ENCODE assay signal across 11 cellular contexts in genomic region chr19:33798701-33799111, GRCh38. TPM values are rescaled to one million over a fixed set of nuclear protein-coding genes. Genes with fewer than 3 reads are reported as not detected.
A peak's percentile ranks its signal among the peaks of the same experiment; 100 is the strongest.
DNase-seq lines count a peak whose midpoint lies in the region; ATAC-seq, FAIRE-seq and TF ChIP-seq lines count a peak whose summit lies in the region.
"Had no signal": no experiment of that assay in that cellular context is flagged by ENCODE, and none has a peak within 500 bp of the region (broad histone marks: within the 10 kb centered on the region; RNA-seq: fewer than 3 reads in every experiment).

No MANE protein-coding gene starts in this region.

- BruUV-seq in K562 (replicated peaks; lab: Mats Ljungman, UMichigan), result no TSS peak

- DNase-seq in GM03348 (ENCODE audit: low spot score) (peak; percentile 54), K562 (ENCODE audit: extremely low read depth in 1 of 4, low spot score in 3 of 4) (no peak), skeletal muscle cell (ENCODE audit: low read depth) (no peak), NCI-H2029 treated with DMSO at 0.1 percent for 48 hours (lab: John Stamatoyannopoulos, UW) (no peak), substantia nigra (lab: John Stamatoyannopoulos, UW) (no peak)
- DNase-seq in stimulated activated CD4-positive, alpha-beta T cell treated with anti-CD3 and anti-CD28 coated beads, Interleukin-4, amount 100 ng/mL, for 1 hour, result no peak
- DNase-seq: NCI-H1930 had no signal

- intact Hi-C loops in K562 (cut with micrococcal nuclease), result no loop called here

- POLR2A ChIA-PET in K562 (lab: Yijun Ruan, JAX), result interaction anchor here (0.6 to 1.4 kb wide), 4 partner anchors 14 to 165 kb away, joined by 3 to 4 read pairs (median 3); no protein-coding TSS in a partner anchor

- no peaks in the 10 kb centered on the region for H3K9me1 ChIP-seq in K562 (ENCODE audit: control insufficient read depth, insufficient read depth, low read length)

- no peak overlapping the region for H2AFZ ChIP-seq in K562 (ENCODE audit: low read depth, low read length)

- WGBS in K562 (ENCODE audit: insufficient coverage, low coverage, missing lambda C conversion rate), result 92% methylated on average over 10 of the region's 10 CpGs

- in situ Hi-C loops in K562 (cut with MboI), result no loop called here

- no peak for TF ChIP-seq RAD21 in K562 (CRISPR knock-in tag; conservative IDR thresholded peaks at IDR 0.05 in 1 of 2, IDR thresholded peaks at IDR 0.05 in 1 of 2)

- no peak for FAIRE-seq in K562 (lab: Jason Lieb, UNC)
- FAIRE-seq: GM12891, TTC549 had no signal

- no peaks in the 10 kb centered on the region for H4K20me1 ChIP-seq in K562 (replicated peaks; ENCODE audit: control insufficient read depth, insufficient read depth, low read length)

- peaks cover 47% of the 10 kb centered on the region; the same call in 1 of the 3 replicates for H3K36me3 ChIP-seq in K562 (ENCODE audit: control insufficient read depth, insufficient read depth, low read length)

- no peak overlapping the region for H3K4me3 ChIP-seq in K562
- peak overlapping the region; percentile 92 for H3K4me3 ChIP-seq in iPS-18c (ENCODE audit: insufficient read depth, low read depth, low read length)
- H3K4me3 ChIP-seq in skeletal muscle cell (ENCODE audit: low read depth, low read length), result peak overlapping the region; percentile 78

- peak overlapping the region; percentile 58; the same call in 1 of the 2 replicates for H3K4me2 ChIP-seq in K562 (ENCODE audit: insufficient read depth, low read length)

- peaks cover 0 to 39% of the 10 kb centered on the region in 2 experiments; a peak in 2 of 5 replicates for H3K4me1 ChIP-seq in K562 (replicated peaks in 1 of 2; ENCODE audit: control insufficient read depth in 2 of 2, insufficient read depth in 2 of 2, low read length in 2 of 2)

- CTCF ChIA-PET in K562 (lab: Yijun Ruan, JAX; ENCODE audit: low intra/inter-chr PET ratio), result no interaction called here

- no peaks in the 10 kb centered on the region for H3K9me3 ChIP-seq in K562 (replicated peaks; ENCODE audit: control insufficient read depth, insufficient read depth, low read depth, low read length)
- H3K9me3 ChIP-seq in iPS-18c (ENCODE audit: control insufficient read depth, insufficient read depth, low read length), result peaks cover 3% of the 10 kb centered on the region

- no peaks in the 10 kb centered on the region; a peak in 1 of 5 replicates for H3K27me3 ChIP-seq in K562 (ENCODE audit: control insufficient read depth in 2 of 2, insufficient read depth in 2 of 2, low read length in 2 of 2)

- no peak overlapping the region for H3K27ac ChIP-seq in K562 (ENCODE audit: extremely low read depth, low read depth, low read length)
- H3K27ac ChIP-seq in substantia nigra (ENCODE audit: low read depth, low read length, poor library complexity, severe bottlenecking), result no peak overlapping the region

- ATAC-seq in K562, result no peak
- ATAC-seq in HG03457 (IDR thresholded peaks at IDR 0.05; ENCODE audit: unreplicated experiment), result no peak

- TF ChIP-seq CTCF in K562 (IDR thresholded peaks at IDR 0.05 in 2 of 3, conservative IDR thresholded peaks at IDR 0.05 in 1 of 3; ENCODE audit: insufficient read depth in 2 of 3, low read depth in 1 of 3, low read length in 3 of 3), result no peak

- no peak for TF ChIP-seq POLR2A in K562 (conservative IDR thresholded peaks at IDR 0.05)

- peak overlapping the region in 1 of 2 experiments; percentile 76; a peak in 2 of 4 replicates for H3K9ac ChIP-seq in K562 (ENCODE audit: insufficient read depth in 1 of 2, low read depth in 2 of 2, low read length in 2 of 2)

- no peak for TF ChIP-seq EP300 in K562 (IDR thresholded peaks at IDR 0.05; ENCODE audit: low read length)

- peaks cover 5% of the 10 kb centered on the region; the same call in 1 of the 3 replicates for H3K79me2 ChIP-seq in K562 (ENCODE audit: control insufficient read depth, insufficient read depth, low read length)

TF ChIP-seq in K562, 482 proteins besides CTCF, POLR2A, EP300 and RAD21 (continues in another document):
- TF ChIP-seq, protein P1, sequence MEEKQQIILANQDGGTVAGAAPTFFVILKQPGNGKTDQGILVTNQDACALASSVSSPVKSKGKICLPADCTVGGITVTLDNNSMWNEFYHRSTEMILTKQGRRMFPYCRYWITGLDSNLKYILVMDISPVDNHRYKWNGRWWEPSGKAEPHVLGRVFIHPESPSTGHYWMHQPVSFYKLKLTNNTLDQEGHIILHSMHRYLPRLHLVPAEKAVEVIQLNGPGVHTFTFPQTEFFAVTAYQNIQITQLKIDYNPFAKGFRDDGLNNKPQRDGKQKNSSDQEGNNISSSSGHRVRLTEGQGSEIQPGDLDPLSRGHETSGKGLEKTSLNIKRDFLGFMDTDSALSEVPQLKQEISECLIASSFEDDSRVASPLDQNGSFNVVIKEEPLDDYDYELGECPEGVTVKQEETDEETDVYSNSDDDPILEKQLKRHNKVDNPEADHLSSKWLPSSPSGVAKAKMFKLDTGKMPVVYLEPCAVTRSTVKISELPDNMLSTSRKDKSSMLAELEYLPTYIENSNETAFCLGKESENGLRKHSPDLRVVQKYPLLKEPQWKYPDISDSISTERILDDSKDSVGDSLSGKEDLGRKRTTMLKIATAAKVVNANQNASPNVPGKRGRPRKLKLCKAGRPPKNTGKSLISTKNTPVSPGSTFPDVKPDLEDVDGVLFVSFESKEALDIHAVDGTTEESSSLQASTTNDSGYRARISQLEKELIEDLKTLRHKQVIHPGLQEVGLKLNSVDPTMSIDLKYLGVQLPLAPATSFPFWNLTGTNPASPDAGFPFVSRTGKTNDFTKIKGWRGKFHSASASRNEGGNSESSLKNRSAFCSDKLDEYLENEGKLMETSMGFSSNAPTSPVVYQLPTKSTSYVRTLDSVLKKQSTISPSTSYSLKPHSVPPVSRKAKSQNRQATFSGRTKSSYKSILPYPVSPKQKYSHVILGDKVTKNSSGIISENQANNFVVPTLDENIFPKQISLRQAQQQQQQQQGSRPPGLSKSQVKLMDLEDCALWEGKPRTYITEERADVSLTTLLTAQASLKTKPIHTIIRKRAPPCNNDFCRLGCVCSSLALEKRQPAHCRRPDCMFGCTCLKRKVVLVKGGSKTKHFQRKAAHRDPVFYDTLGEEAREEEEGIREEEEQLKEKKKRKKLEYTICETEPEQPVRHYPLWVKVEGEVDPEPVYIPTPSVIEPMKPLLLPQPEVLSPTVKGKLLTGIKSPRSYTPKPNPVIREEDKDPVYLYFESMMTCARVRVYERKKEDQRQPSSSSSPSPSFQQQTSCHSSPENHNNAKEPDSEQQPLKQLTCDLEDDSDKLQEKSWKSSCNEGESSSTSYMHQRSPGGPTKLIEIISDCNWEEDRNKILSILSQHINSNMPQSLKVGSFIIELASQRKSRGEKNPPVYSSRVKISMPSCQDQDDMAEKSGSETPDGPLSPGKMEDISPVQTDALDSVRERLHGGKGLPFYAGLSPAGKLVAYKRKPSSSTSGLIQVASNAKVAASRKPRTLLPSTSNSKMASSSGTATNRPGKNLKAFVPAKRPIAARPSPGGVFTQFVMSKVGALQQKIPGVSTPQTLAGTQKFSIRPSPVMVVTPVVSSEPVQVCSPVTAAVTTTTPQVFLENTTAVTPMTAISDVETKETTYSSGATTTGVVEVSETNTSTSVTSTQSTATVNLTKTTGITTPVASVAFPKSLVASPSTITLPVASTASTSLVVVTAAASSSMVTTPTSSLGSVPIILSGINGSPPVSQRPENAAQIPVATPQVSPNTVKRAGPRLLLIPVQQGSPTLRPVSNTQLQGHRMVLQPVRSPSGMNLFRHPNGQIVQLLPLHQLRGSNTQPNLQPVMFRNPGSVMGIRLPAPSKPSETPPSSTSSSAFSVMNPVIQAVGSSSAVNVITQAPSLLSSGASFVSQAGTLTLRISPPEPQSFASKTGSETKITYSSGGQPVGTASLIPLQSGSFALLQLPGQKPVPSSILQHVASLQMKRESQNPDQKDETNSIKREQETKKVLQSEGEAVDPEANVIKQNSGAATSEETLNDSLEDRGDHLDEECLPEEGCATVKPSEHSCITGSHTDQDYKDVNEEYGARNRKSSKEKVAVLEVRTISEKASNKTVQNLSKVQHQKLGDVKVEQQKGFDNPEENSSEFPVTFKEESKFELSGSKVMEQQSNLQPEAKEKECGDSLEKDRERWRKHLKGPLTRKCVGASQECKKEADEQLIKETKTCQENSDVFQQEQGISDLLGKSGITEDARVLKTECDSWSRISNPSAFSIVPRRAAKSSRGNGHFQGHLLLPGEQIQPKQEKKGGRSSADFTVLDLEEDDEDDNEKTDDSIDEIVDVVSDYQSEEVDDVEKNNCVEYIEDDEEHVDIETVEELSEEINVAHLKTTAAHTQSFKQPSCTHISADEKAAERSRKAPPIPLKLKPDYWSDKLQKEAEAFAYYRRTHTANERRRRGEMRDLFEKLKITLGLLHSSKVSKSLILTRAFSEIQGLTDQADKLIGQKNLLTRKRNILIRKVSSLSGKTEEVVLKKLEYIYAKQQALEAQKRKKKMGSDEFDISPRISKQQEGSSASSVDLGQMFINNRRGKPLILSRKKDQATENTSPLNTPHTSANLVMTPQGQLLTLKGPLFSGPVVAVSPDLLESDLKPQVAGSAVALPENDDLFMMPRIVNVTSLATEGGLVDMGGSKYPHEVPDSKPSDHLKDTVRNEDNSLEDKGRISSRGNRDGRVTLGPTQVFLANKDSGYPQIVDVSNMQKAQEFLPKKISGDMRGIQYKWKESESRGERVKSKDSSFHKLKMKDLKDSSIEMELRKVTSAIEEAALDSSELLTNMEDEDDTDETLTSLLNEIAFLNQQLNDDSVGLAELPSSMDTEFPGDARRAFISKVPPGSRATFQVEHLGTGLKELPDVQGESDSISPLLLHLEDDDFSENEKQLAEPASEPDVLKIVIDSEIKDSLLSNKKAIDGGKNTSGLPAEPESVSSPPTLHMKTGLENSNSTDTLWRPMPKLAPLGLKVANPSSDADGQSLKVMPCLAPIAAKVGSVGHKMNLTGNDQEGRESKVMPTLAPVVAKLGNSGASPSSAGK (IDR thresholded peaks at IDR 0.05), result no peak

RNA-seq across cellular contexts. Expression of gene KCTD15, which starts 2.0 kb away (rescaled TPM):
- 22.8 and 48.8 TPM in 2 replicates for total RNA-seq in K562 (2011; cell fraction: chromatin; rRNA removed; ENCODE audit: low replicate concordance)
- total RNA-seq in K562 (2011; cell fraction: nucleolus; rRNA removed), result 33.6 and 36.5 TPM in 2 replicates
- total RNA-seq in K562 (2011; cell fraction: nucleoplasm; rRNA removed), result 23.7 and 24.2 TPM in 2 replicates
- total RNA-seq in K562 (2014; rRNA removed) (42.0 and 46.5 TPM in 2 replicates), K562 (2014; rRNA removed; fragmentation: Illumina TruSeq; extraction: Trizol) (6.0 and 6.7 TPM in 2 replicates), K562 (2015; rRNA removed; fragmentation: Illumina TruSeq; extraction: Trizol) (11.8 and 14.4 TPM in 2 replicates), K562 (2021) (26.5 and 29.7 TPM in 2 replicates)
- polyA plus RNA-seq in K562 (2011; rRNA removed) (14.2 and 19.8 TPM in 2 replicates), K562 (2014; fragmentation: Illumina TruSeq; extraction: Trizol) (10.1 and 25.5 TPM in 2 replicates), K562 (2014; fragmentation: Nextera tagmentation; extraction: Ambion mirVana) (1 to 10 TPM; 1.7 TPM), K562 (2014; rRNA removed) (31.2 and 49.0 TPM in 2 replicates)
- 25.0 and 63.1 TPM in 2 replicates for polyA plus RNA-seq in K562 (2011; cell fraction: cytosol; rRNA removed)
- polyA plus RNA-seq in K562 (2011; cell fraction: nucleus; rRNA removed), result 52.6 and 84.5 TPM in 2 replicates
- 20.4 and 37.0 TPM in 2 replicates for polyA plus RNA-seq in K562 (2012)
- polyA minus RNA-seq in K562 (2011; rRNA and poly(A)+ RNA removed), result 6.6 and 9.7 TPM in 2 replicates
- 12.0 and 13.4 TPM in 2 replicates for polyA minus RNA-seq in K562 (2011; cell fraction: cytosol; rRNA and poly(A)+ RNA removed)
- polyA minus RNA-seq in K562 (2011; cell fraction: nucleus; rRNA and poly(A)+ RNA removed), result 9.3 and 10.2 TPM in 2 replicates
